Comparison of ENCODE assay signal across 11 cellular contexts in genomic region chr12:114692558-114693531, GRCh38. TPM values are rescaled to one million over a fixed set of nuclear protein-coding genes. Genes with fewer than 3 reads are reported as not detected.
DNase-seq lines count a peak whose midpoint lies in the region; ATAC-seq, FAIRE-seq and TF ChIP-seq lines count a peak whose summit lies in the region.
"Had no signal": no experiment of that assay in that cellular context is flagged by ENCODE, and none has a peak within 500 bp of the region (broad histone marks: within the 10 kb centered on the region; RNA-seq: fewer than 3 reads in every experiment).

No MANE protein-coding gene starts in this region.

- H3K36me3 ChIP-seq in esophagus (ENCODE audit: control insufficient read depth in 2 of 2, insufficient read depth in 2 of 2, low read length in 1 of 2) (no peaks in the 10 kb centered on the region), mucosa of stomach (ENCODE audit: control insufficient read depth, insufficient read depth, low read length) (no peaks in the 10 kb centered on the region), urinary bladder (ENCODE audit: insufficient read depth) (no peaks in the 10 kb centered on the region)
- H3K36me3 ChIP-seq: BLaER1 had no signal

- H3K9me3 ChIP-seq in esophagus (ENCODE audit: control insufficient read depth in 2 of 2, insufficient read depth in 1 of 2, low read depth in 1 of 2, low read length in 1 of 2) (no peaks in the 10 kb centered on the region), mucosa of stomach (ENCODE audit: control insufficient read depth, low read length) (no peaks in the 10 kb centered on the region)

- H3K4me3 ChIP-seq in esophagus (ENCODE audit: low read depth in 1 of 2, low read length in 2 of 2) (peak overlapping the region; percentile 19 to 28), mucosa of stomach (ENCODE audit: low read length) (no peak overlapping the region), urinary bladder (ENCODE audit: low read depth, low read length) (peak overlapping the region; percentile 60)
- H3K4me3 ChIP-seq: BLaER1 had no signal

- ATAC-seq in Right ventricle myocardium superior (ENCODE audit: poor library complexity), result peak; percentile 10
- ATAC-seq in left cardiac atrium, result no peak

- H3K4me1 ChIP-seq in esophagus (ENCODE audit: control insufficient read depth in 2 of 2, insufficient read depth in 2 of 2, low read length in 1 of 2) (no peaks in the 10 kb centered on the region), mucosa of stomach (ENCODE audit: control insufficient read depth, insufficient read depth, low read length) (peaks cover 17% of the 10 kb centered on the region), urinary bladder (ENCODE audit: insufficient read depth) (no peaks in the 10 kb centered on the region)

- WGBS in esophagus, 2 donors, result 6 to 8% methylated on average over 36 of the region's 36 CpGs
- 8% methylated on average over 36 of the region's 36 CpGs for WGBS in urinary bladder

- H3K27ac ChIP-seq in esophagus (ENCODE audit: low read depth in 2 of 2, low read length in 1 of 2) (no peak overlapping the region), urinary bladder (ENCODE audit: low read depth) (peak overlapping the region; percentile 98)
- H3K27ac ChIP-seq: BLaER1 had no signal

- FAIRE-seq in D721Med (lab: Jason Lieb, UNC), result no peak

- peak overlapping the region; percentile 6 for H3K9ac ChIP-seq in mucosa of stomach (ENCODE audit: low read length)
- H3K9ac ChIP-seq: BLaER1 had no signal

- H3K27me3 ChIP-seq in esophagus (ENCODE audit: control insufficient read depth in 1 of 2, insufficient read depth in 2 of 2, low read length in 2 of 2), result peaks cover 12 to 26% of the 10 kb centered on the region in 2 donors
- H3K27me3 ChIP-seq in mucosa of stomach (ENCODE audit: control insufficient read depth, insufficient read depth, low read length), result peaks cover 100% of the 10 kb centered on the region

- DNase-seq in Right ventricle myocardium superior (no peak), left cardiac atrium (no peak), HCEC 1CT (no peak), D721Med (ENCODE audit: insufficient read length, low spot score) (no peak), NCI-H2107 (lab: John Stamatoyannopoulos, UW) (no peak)
- DNase-seq: glutamatergic neuron had no signal

- no peak for TF ChIP-seq CTCF in D721Med (IDR thresholded peaks at IDR 0.05; ENCODE audit: insufficient read depth, missing control alignments)

- intact Hi-C loops in Right ventricle myocardium superior (cut with DNase I), result no loop called here
- intact Hi-C loops in left cardiac atrium (cut with DNase I), result no loop called here

RNA-seq across cellular contexts. Expression of gene TBX3, which starts 8.9 kb away (rescaled TPM):
- 11.8 TPM for total RNA-seq in Right ventricle myocardium superior
- 10 to 100 TPM in 1 of 2 donors, 1 to 10 TPM in 1; 7.7 to 14.3 TPM for total RNA-seq in left cardiac atrium
- polyA plus RNA-seq in esophagus, result 1 to 10 TPM; 1.7 to 3.1 TPM
- total RNA-seq in urinary bladder, result 123 TPM
- 53.8 TPM for polyA plus RNA-seq in urinary bladder
- total RNA-seq: T-helper 1 cell treated with Interleukin-12 subunit alpha and Interleukin-12 subunit beta and Interleukin-4 antibody, amounts not matched to agents 30 ng/mL and 1 ng/mL, for 36 hours had no signal
